ENCODE assay signal across 23 cellular contexts in genomic region chr9:134494273-134494815, GRCh38.
"Had no signal": no experiment of that assay in that cellular context is flagged by ENCODE, and none has a peak within 500 bp of the region (broad histone marks: within the 10 kb centered on the region; RNA-seq: fewer than 3 reads in every experiment).

No MANE protein-coding gene starts in this region.

- H3K4me1 ChIP-seq: gastrocnemius medialis, psoas muscle, stomach, thyroid gland had no signal

- DNase-seq: activated CD4-positive, alpha-beta T cell treated with anti-CD3 and anti-CD28 coated beads for 36 hours; activated CD4-positive, CD25-positive, alpha-beta regulatory T cell; activated gamma-delta T cell treated with Interleukin-2 at 50 U/mL for 16 hours; activated naive CD4-positive, alpha-beta T cell treated with anti-CD3 and anti-CD28 coated beads, Interleukin-2, amount 50 U/mL, for 16 hours; activated T-cell treated with anti-CD3 and anti-CD28 coated beads, Interleukin-2, amount 50 U/mL, for 24 hours; cortex of kidney; effector memory CD8-positive, alpha-beta T cell; erythroblast; glutamatergic neuron; ovary; psoas muscle; stimulated activated CD4-positive, alpha-beta T cell treated with anti-CD3 and anti-CD28 coated beads, Interleukin-15, amount 100 ng/mL, for 24 hours; stimulated activated CD4-positive, alpha-beta T cell treated with anti-CD3 and anti-CD28 coated beads, Interleukin-2, amount 100 ng/mL, for 24 hours; stimulated activated naive B cell treated with anti-CD40 and anti-IgM and Interleukin-4, amounts not matched to agents 10 μg/mL and 1 μg/mL and 100 μg/mL, for 72 hours; stomach; T-cell; thyroid gland had no signal

- H3K4me2 ChIP-seq: smooth muscle cell had no signal

- H3K9me3 Mint-ChIP-seq: activated T-cell treated with anti-CD3 and anti-CD28 coated beads, Interleukin-2, amount 50 U/mL, for 24 hours; activated T-helper 17 cell treated with anti-CD3 and anti-CD28 coated beads, Interleukin-2, amount 50 U/mL, for 72 hours; effector memory CD8-positive, alpha-beta T cell; stimulated activated naive B cell treated with anti-CD40 and anti-IgM and Interleukin-4, amounts not matched to agents 10 μg/mL and 1 μg/mL and 100 μg/mL, for 72 hours; T-cell; T-helper 2 cell treated with Interferon-gamma antibody and Interleukin-4, amounts not matched to agents 5 μg/mL and 100 μg/mL, for 36 hours had no signal

- H3K27ac ChIP-seq: gastrocnemius medialis, neutrophil, ovary, psoas muscle, stomach, thyroid gland had no signal

- H3K27ac Mint-ChIP-seq: activated CD4-positive, alpha-beta T cell treated with anti-CD3 and anti-CD28 coated beads for 36 hours; activated T-cell treated with anti-CD3 and anti-CD28 coated beads, Interleukin-2, amount 50 U/mL, for 24 hours; activated T-helper 17 cell treated with anti-CD3 and anti-CD28 coated beads, Interleukin-2, amount 50 U/mL, for 72 hours; effector memory CD8-positive, alpha-beta T cell; naive thymus-derived CD8-positive, alpha-beta T cell; stimulated activated naive B cell treated with anti-CD40 and anti-IgM and Interleukin-4, amounts not matched to agents 10 μg/mL and 1 μg/mL and 100 μg/mL, for 72 hours; T-cell; T-helper 2 cell treated with Interferon-gamma antibody and Interleukin-4, amounts not matched to agents 5 μg/mL and 100 μg/mL, for 36 hours had no signal

- H3K4me3 ChIP-seq: gastrocnemius medialis, ovary, psoas muscle, smooth muscle cell, stomach, thyroid gland had no signal

- H3K36me3 Mint-ChIP-seq: naive thymus-derived CD8-positive, alpha-beta T cell; stimulated activated naive B cell treated with anti-CD40 and anti-IgM and Interleukin-4, amounts not matched to agents 10 μg/mL and 1 μg/mL and 100 μg/mL, for 72 hours; T-cell had no signal

- H3K4me1 Mint-ChIP-seq: activated CD4-positive, alpha-beta T cell treated with anti-CD3 and anti-CD28 coated beads for 36 hours; activated T-helper 17 cell treated with anti-CD3 and anti-CD28 coated beads, Interleukin-2, amount 50 U/mL, for 72 hours; T-cell had no signal

- H3K27me3 ChIP-seq: ovary, thyroid gland had no signal

- H3K9me3 ChIP-seq: gastrocnemius medialis, neutrophil, ovary, psoas muscle, stomach, thyroid gland had no signal

- H3K36me3 ChIP-seq: gastrocnemius medialis, neutrophil, ovary, stomach, thyroid gland had no signal

- H3K4me3 Mint-ChIP-seq: activated CD4-positive, alpha-beta T cell treated with anti-CD3 and anti-CD28 coated beads for 36 hours; activated T-cell treated with anti-CD3 and anti-CD28 coated beads, Interleukin-2, amount 50 U/mL, for 24 hours; activated T-helper 17 cell treated with anti-CD3 and anti-CD28 coated beads, Interleukin-2, amount 50 U/mL, for 72 hours; effector memory CD8-positive, alpha-beta T cell; naive thymus-derived CD8-positive, alpha-beta T cell; stimulated activated naive B cell treated with anti-CD40 and anti-IgM and Interleukin-4, amounts not matched to agents 10 μg/mL and 1 μg/mL and 100 μg/mL, for 72 hours; T-cell; T-helper 2 cell treated with Interferon-gamma antibody and Interleukin-4, amounts not matched to agents 5 μg/mL and 100 μg/mL, for 36 hours had no signal

- ATAC-seq: activated CD4-positive, alpha-beta T cell treated with anti-CD3 and anti-CD28 coated beads for 36 hours; activated T-helper 17 cell treated with anti-CD3 and anti-CD28 coated beads, Interleukin-2, amount 50 U/mL, for 72 hours; effector memory CD8-positive, alpha-beta T cell; gastrocnemius medialis; naive thymus-derived CD8-positive, alpha-beta T cell; psoas muscle; stimulated activated naive B cell treated with anti-CD40 and anti-IgM and Interleukin-4, amounts not matched to agents 10 μg/mL and 1 μg/mL and 100 μg/mL, for 72 hours; T-cell had no signal
